25 cellular contexts compared by ENCODE assay signal in the genomic region with DNA sequence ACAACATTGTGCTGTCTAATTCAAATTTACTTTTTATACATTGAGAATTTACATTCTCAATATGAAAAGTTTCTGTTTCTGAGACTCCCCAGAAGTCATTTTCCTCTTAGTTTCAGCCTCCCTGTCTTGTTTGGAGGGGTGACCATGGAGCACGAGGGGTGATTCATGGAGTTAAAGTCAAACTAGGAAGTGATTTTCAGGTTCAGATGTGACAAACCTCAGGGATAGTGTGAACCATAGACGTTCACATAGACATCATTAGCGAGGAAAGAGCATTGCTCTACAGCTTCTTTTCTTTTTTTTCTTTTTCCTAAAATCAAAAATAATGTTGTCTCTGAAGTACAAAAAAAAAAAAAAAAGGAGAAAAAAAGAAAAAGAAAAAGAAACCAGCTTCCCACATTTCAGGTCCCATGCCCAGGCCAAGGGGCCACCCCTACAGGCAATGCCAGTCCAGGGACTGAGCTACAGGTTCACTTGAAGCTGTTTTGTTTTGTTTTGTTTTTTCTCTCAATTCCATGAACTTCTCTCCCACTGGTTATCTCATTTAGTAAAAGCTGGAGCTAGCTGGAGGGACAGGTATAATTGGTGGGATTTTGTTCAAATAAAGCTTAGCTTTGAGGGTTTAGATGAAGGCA. TPM values are rescaled to one million over a fixed set of nuclear protein-coding genes. Genes with fewer than 3 reads are reported as not detected.
DNase-seq lines count a peak whose midpoint lies in the region; ATAC-seq, FAIRE-seq and TF ChIP-seq lines count a peak whose summit lies in the region.
"Had no signal": no experiment of that assay in that cellular context is flagged by ENCODE, and none has a peak within 500 bp of the region (broad histone marks: within the 10 kb centered on the region; RNA-seq: fewer than 3 reads in every experiment).

No MANE protein-coding gene starts in this region.

- CTCF ChIA-PET in activated CD4-positive, alpha-beta memory T cell treated with anti-CD3 and anti-CD28 coated beads for 36 hours (lab: Charles Lee), result interaction anchor here (0.7 to 1.8 kb wide), 3 partner anchors 264 to 1160 kb away, joined by 3 to 7 read pairs (median 3); no protein-coding TSS in a partner anchor
- CTCF ChIA-PET in activated CD4-positive, alpha-beta memory T cell treated with anti-CD3 and anti-CD28 coated beads, Interleukin-2, amount 10 ng/mL, durations not matched to agents 7 days and 5 days (lab: Charles Lee), result interaction anchor here (0.7 kb wide), 1 partner anchor 264 kb away, joined by 4 read pairs; no protein-coding TSS in a partner anchor

- H3K36me3 ChIP-seq in GM23338 (ENCODE audit: insufficient read depth), result no peaks in the 10 kb centered on the region
- H3K36me3 ChIP-seq in neutrophil, result no peaks in the 10 kb centered on the region
- no peaks in the 10 kb centered on the region for H3K36me3 ChIP-seq in body of pancreas (replicated peaks in 1 of 2; ENCODE audit: insufficient read depth in 1 of 2, low read depth in 2 of 2)
- H3K36me3 ChIP-seq: spleen, suprapubic skin, uterus had no signal

- H3K27me3 Mint-ChIP-seq in activated CD4-positive, alpha-beta memory T cell treated with anti-CD3 and anti-CD28 coated beads for 36 hours, result no peaks in the 10 kb centered on the region
- no peaks in the 10 kb centered on the region for H3K27me3 Mint-ChIP-seq in activated CD4-positive, alpha-beta memory T cell treated with anti-CD3 and anti-CD28 coated beads, Interleukin-2, amount 10 ng/mL, durations not matched to agents 7 days and 5 days
- H3K27me3 Mint-ChIP-seq in GM23338 (ENCODE audit: insufficient read depth, low read depth, poor library complexity), result no peaks in the 10 kb centered on the region
- H3K27me3 Mint-ChIP-seq in activated naive CD8-positive, alpha-beta T cell treated with anti-CD3 and anti-CD28 coated beads, Interleukin-2, amount 10 ng/mL, durations not matched to agents 7 days and 5 days, result no peaks in the 10 kb centered on the region

- H3K4me3 ChIP-seq in GM23338, result no peak overlapping the region
- no peak overlapping the region for H3K4me3 ChIP-seq in neutrophil (ENCODE audit: low read depth in 1 of 2, low read length in 1 of 2)
- H3K4me3 ChIP-seq in body of pancreas, result no peak overlapping the region
- H3K4me3 ChIP-seq: SK-N-MC, spleen, suprapubic skin, uterus had no signal

- H3K4me2 ChIP-seq in GM23338, result no peak overlapping the region

- 0 out of 2 replicates have a peak overlapping the region, but pooled peaks have one; percentile 48 for H2AFZ ChIP-seq in GM23338

- TF ChIP-seq CTCF in GM23338 (conservative IDR thresholded peaks at IDR 0.05; ENCODE audit: low read depth in 2 of 2) (no peak), neutrophil (IDR thresholded peaks at IDR 0.05) (no peak), body of pancreas (IDR thresholded peaks at IDR 0.05) (no peak)

- peaks cover 27% of the 10 kb centered on the region for H3K4me1 Mint-ChIP-seq in activated CD4-positive, alpha-beta memory T cell treated with anti-CD3 and anti-CD28 coated beads for 36 hours (ENCODE audit: low read depth)
- peaks cover 17% of the 10 kb centered on the region for H3K4me1 Mint-ChIP-seq in activated CD4-positive, alpha-beta memory T cell treated with anti-CD3 and anti-CD28 coated beads, Interleukin-2, amount 10 ng/mL, durations not matched to agents 7 days and 5 days
- H3K4me1 Mint-ChIP-seq in GM23338, result peaks cover 6% of the 10 kb centered on the region; the same call in 2 of the 3 replicates
- peaks cover 18% of the 10 kb centered on the region for H3K4me1 Mint-ChIP-seq in activated naive CD8-positive, alpha-beta T cell treated with anti-CD3 and anti-CD28 coated beads, Interleukin-2, amount 10 ng/mL, durations not matched to agents 7 days and 5 days

- POLR2A ChIA-PET in activated CD4-positive, alpha-beta memory T cell treated with anti-CD3 and anti-CD28 coated beads for 36 hours (lab: Charles Lee), result interaction anchor here (1.3 kb wide), 1 partner anchor 18 kb away, joined by 3 read pairs; a partner anchor contains a TSS
- POLR2A ChIA-PET in activated CD4-positive, alpha-beta memory T cell treated with anti-CD3 and anti-CD28 coated beads, Interleukin-2, amount 10 ng/mL, durations not matched to agents 7 days and 5 days (lab: Charles Lee), result interaction anchor here (1.8 kb wide), 1 partner anchor 18 kb away, joined by 6 read pairs; a partner anchor contains a TSS
- POLR2A ChIA-PET in activated naive CD8-positive, alpha-beta T cell treated with anti-CD3 and anti-CD28 coated beads, Interleukin-2, amount 10 ng/mL, durations not matched to agents 7 days and 5 days (lab: Charles Lee), result interaction anchor here (1.2 kb wide), 1 partner anchor 197 kb away, joined by 5 read pairs; no protein-coding TSS in a partner anchor

- H3K9me3 Mint-ChIP-seq in activated CD4-positive, alpha-beta memory T cell treated with anti-CD3 and anti-CD28 coated beads for 36 hours, result no peaks in the 10 kb centered on the region
- H3K9me3 Mint-ChIP-seq in activated CD4-positive, alpha-beta memory T cell treated with anti-CD3 and anti-CD28 coated beads, Interleukin-2, amount 10 ng/mL, durations not matched to agents 7 days and 5 days, result no peaks in the 10 kb centered on the region
- no peaks in the 10 kb centered on the region for H3K9me3 Mint-ChIP-seq in GM23338
- H3K9me3 Mint-ChIP-seq in activated naive CD8-positive, alpha-beta T cell treated with anti-CD3 and anti-CD28 coated beads, Interleukin-2, amount 10 ng/mL, durations not matched to agents 7 days and 5 days, result peaks cover 4% of the 10 kb centered on the region

- H3K36me3 Mint-ChIP-seq in activated CD4-positive, alpha-beta memory T cell treated with anti-CD3 and anti-CD28 coated beads for 36 hours, result no peaks in the 10 kb centered on the region
- no peaks in the 10 kb centered on the region for H3K36me3 Mint-ChIP-seq in activated CD4-positive, alpha-beta memory T cell treated with anti-CD3 and anti-CD28 coated beads, Interleukin-2, amount 10 ng/mL, durations not matched to agents 7 days and 5 days (ENCODE audit: low read depth)
- no peaks in the 10 kb centered on the region for H3K36me3 Mint-ChIP-seq in GM23338 (ENCODE audit: low read depth)
- H3K36me3 Mint-ChIP-seq in activated naive CD8-positive, alpha-beta T cell treated with anti-CD3 and anti-CD28 coated beads, Interleukin-2, amount 10 ng/mL, durations not matched to agents 7 days and 5 days, result peaks cover 7% of the 10 kb centered on the region

- no peaks in the 10 kb centered on the region for H3F3A ChIP-seq in GM23338 (replicated peaks; ENCODE audit: low read depth)

- H3K9me2 ChIP-seq in GM23338 (ENCODE audit: insufficient read depth), result no peaks in the 10 kb centered on the region

- H3K27ac Mint-ChIP-seq in activated CD4-positive, alpha-beta memory T cell treated with anti-CD3 and anti-CD28 coated beads for 36 hours, result peak overlapping the region; percentile 63
- no peak overlapping the region for H3K27ac Mint-ChIP-seq in activated CD4-positive, alpha-beta memory T cell treated with anti-CD3 and anti-CD28 coated beads, Interleukin-2, amount 10 ng/mL, durations not matched to agents 7 days and 5 days
- no peak overlapping the region for H3K27ac Mint-ChIP-seq in GM23338
- H3K27ac Mint-ChIP-seq in activated naive CD8-positive, alpha-beta T cell treated with anti-CD3 and anti-CD28 coated beads, Interleukin-2, amount 10 ng/mL, durations not matched to agents 7 days and 5 days, result peak overlapping the region; percentile 70

- no peak overlapping the region for H3K4me3 Mint-ChIP-seq in activated CD4-positive, alpha-beta memory T cell treated with anti-CD3 and anti-CD28 coated beads for 36 hours
- H3K4me3 Mint-ChIP-seq in activated CD4-positive, alpha-beta memory T cell treated with anti-CD3 and anti-CD28 coated beads, Interleukin-2, amount 10 ng/mL, durations not matched to agents 7 days and 5 days, result no peak overlapping the region
- H3K4me3 Mint-ChIP-seq in GM23338, result no peak overlapping the region
- H3K4me3 Mint-ChIP-seq in activated naive CD8-positive, alpha-beta T cell treated with anti-CD3 and anti-CD28 coated beads, Interleukin-2, amount 10 ng/mL, durations not matched to agents 7 days and 5 days, result no peak overlapping the region

- H3K27ac ChIP-seq in GM23338 (ENCODE audit: low read depth) (no peak overlapping the region), neutrophil (peak overlapping the region; percentile 53), body of pancreas (no peak overlapping the region)
- H3K27ac ChIP-seq: C4-2B, epithelial cell of prostate, foreskin keratinocyte, SK-N-MC, spleen, suprapubic skin had no signal

- peak; percentile 32 for DNase-seq in activated CD4-positive, alpha-beta memory T cell treated with anti-CD3 and anti-CD28 coated beads for 36 hours
- no peak for DNase-seq in activated CD4-positive, alpha-beta memory T cell treated with anti-CD3 and anti-CD28 coated beads, Interleukin-2, amount 10 ng/mL, durations not matched to agents 7 days and 5 days
- DNase-seq in GM23338 (ENCODE audit: low spot score) (no peak), body of pancreas (no peak), H54 (ENCODE audit: insufficient read length, low spot score) (no peak)
- DNase-seq in activated naive CD8-positive, alpha-beta T cell treated with anti-CD3 and anti-CD28 coated beads, Interleukin-2, amount 10 ng/mL, durations not matched to agents 7 days and 5 days, result no peak
- DNase-seq: ACHN; activated CD4-positive, alpha-beta T cell treated with anti-CD3 and anti-CD28 coated beads for 1 hour; caudate nucleus; dermis blood vessel endothelial cell; DMS 273 treated with DMSO at 0.1 percent for 48 hours; foreskin keratinocyte; hippocampal formation; NCI-H1417; NCI-H510A treated with DMSO at 0.1 percent for 48 hours; spleen; stimulated activated CD8-positive, alpha-beta memory T cell treated with anti-CD3 and anti-CD28 coated beads, Interleukin-4, amount 100 ng/mL, for 48 hours; uterus had no signal

- WGBS in body of pancreas, 2 donors, result 72% methylated on average over 3 of the region's 3 CpGs

- H3K79me2 ChIP-seq in GM23338 (replicated peaks; ENCODE audit: insufficient read depth), result no peaks in the 10 kb centered on the region

- no peaks in the 10 kb centered on the region for H4K20me1 ChIP-seq in GM23338 (replicated peaks; ENCODE audit: insufficient read depth)

- H3K9me3 ChIP-seq in neutrophil (no peaks in the 10 kb centered on the region), body of pancreas (no peaks in the 10 kb centered on the region)
- H3K9me3 ChIP-seq: spleen, suprapubic skin, uterus had no signal

- H3K27me3 ChIP-seq in GM23338 (ENCODE audit: insufficient read depth) (no peaks in the 10 kb centered on the region), neutrophil (no peaks in the 10 kb centered on the region), body of pancreas (no peaks in the 10 kb centered on the region)
- H3K27me3 ChIP-seq: foreskin keratinocyte, spleen, suprapubic skin, uterus had no signal

- no peak for FAIRE-seq in H54 (lab: Jason Lieb, UNC)
- FAIRE-seq: islet of Langerhans had no signal

- no peak for TF ChIP-seq POLR2A in body of pancreas (IDR thresholded peaks at IDR 0.05)
- TF ChIP-seq POLR2A in H54 (IDR thresholded peaks at IDR 0.05; ENCODE audit: low read depth, low read length), result no peak

- no peak for ATAC-seq in GM23338
- ATAC-seq in activated naive CD8-positive, alpha-beta T cell treated with anti-CD3 and anti-CD28 coated beads, Interleukin-2, amount 10 ng/mL, durations not matched to agents 7 days and 5 days (ENCODE audit: low read depth), result no peak
- no peak for ATAC-seq in body of pancreas
- no peak for ATAC-seq in activated CD4-positive, CD25-positive, alpha-beta regulatory T cell treated with anti-CD3 and anti-CD28 coated beads, Interleukin-2, amount 50 U/mL, for 24 hours
- ATAC-seq: foreskin keratinocyte had no signal

- no peaks in the 10 kb centered on the region; the same call in 1 of the 2 replicates for H3K4me1 ChIP-seq in GM23338 (ENCODE audit: insufficient read depth)
- peaks cover 17 to 22% of the 10 kb centered on the region in 2 experiments for H3K4me1 ChIP-seq in neutrophil (ENCODE audit: control insufficient read depth in 1 of 2, insufficient read depth in 1 of 2, low read depth in 1 of 2, low read length in 1 of 2)
- peaks cover 4% of the 10 kb centered on the region for H3K4me1 ChIP-seq in body of pancreas
- H3K4me1 ChIP-seq: foreskin keratinocyte had no signal

- intact Hi-C loops in activated CD4-positive, alpha-beta memory T cell treated with anti-CD3 and anti-CD28 coated beads for 36 hours (cut with micrococcal nuclease), result loop anchor here (2.0 to 10.0 kb wide), 3 partner anchors 18 to 1314 kb away; a partner anchor contains a TSS
- intact Hi-C loops in body of pancreas (cut with DNase I), result no loop called here

RNA-seq across cellular contexts. Expression of a gene that starts 18.1 kb away (rescaled TPM):
- 10 to 100 TPM; 21.5 to 24.3 TPM for total RNA-seq in activated CD4-positive, alpha-beta memory T cell treated with anti-CD3 and anti-CD28 coated beads for 36 hours
- 10 to 100 TPM; 17.0 to 17.6 TPM for total RNA-seq in activated CD4-positive, alpha-beta memory T cell treated with anti-CD3 and anti-CD28 coated beads, Interleukin-2, amount 10 ng/mL, durations not matched to agents 7 days and 5 days
- 30.1 and 36.8 TPM in 2 replicates for total RNA-seq in GM23338 (2014; rRNA removed; shearing (Covaris generic))
- polyA plus RNA-seq in GM23338 (2016; fragmentation: Nextera tagmentation; extraction: Ambion mirVana), result 11.2 and 11.5 TPM in 2 replicates
- 10 to 100 TPM; 19.8 to 21.2 TPM for total RNA-seq in activated naive CD8-positive, alpha-beta T cell treated with anti-CD3 and anti-CD28 coated beads, Interleukin-2, amount 10 ng/mL, durations not matched to agents 7 days and 5 days
- 10 to 100 TPM; 13.7 to 19.4 TPM for total RNA-seq in body of pancreas

Comparison
In these comparisons a context has a peak if more than half of its experiments do, and no peak if none do; other contexts are left out.
1. H3K27ac Mint-ChIP-seq: peak in activated CD4-positive, alpha-beta memory T cell treated with anti-CD3 and anti-CD28 coated beads for 36 hours (single experiment) and activated naive CD8-positive, alpha-beta T cell treated with anti-CD3 and anti-CD28 coated beads, Interleukin-2, amount 10 ng/mL, durations not matched to agents 7 days and 5 days (single experiment); none in activated CD4-positive, alpha-beta memory T cell treated with anti-CD3 and anti-CD28 coated beads, Interleukin-2, amount 10 ng/mL, durations not matched to agents 7 days and 5 days (single experiment) and GM23338 (single experiment).